In genomic region chr19:11973020-11973810, GRCh38 we compare ENCODE assay signal across 34 cellular contexts.
"Had no signal": no experiment of that assay in that cellular context is flagged by ENCODE, and none has a peak within 500 bp of the region (broad histone marks: within the 10 kb centered on the region; RNA-seq: fewer than 3 reads in every experiment).

No MANE protein-coding gene starts in this region.

- H3K36me3 ChIP-seq: colonic mucosa had no signal

- DNase-seq: activated B cell treated with CpG ODN at 0.5 μM for 24 hours; activated CD4-positive, alpha-beta T cell treated with anti-CD3 and anti-CD28 coated beads for 48 hours; activated CD4-positive, alpha-beta T cell treated with anti-CD3 and anti-CD28 coated beads, Interleukin-2, amount 50 U/mL, for 1 hour; activated CD4-positive, alpha-beta T cell treated with anti-CD3 and anti-CD28 coated beads, Interleukin-2, amount 50 U/mL, for 48 hours; activated CD8-positive, alpha-beta memory T cell treated with anti-CD3 and anti-CD28 coated beads for 24 hours; activated CD8-positive, alpha-beta T cell treated with anti-CD3 and anti-CD28 coated beads for 36 hours; activated effector memory CD4-positive, alpha-beta T cell treated with Interleukin-2 at 50 U/mL for 16 hours; activated gamma-delta T cell treated with Interleukin-2 at 50 U/mL for 16 hours; activated naive CD4-positive, alpha-beta T cell treated with anti-CD3 and anti-CD28 coated beads, Interleukin-2, amount 50 U/mL, for 16 hours; activated naive CD4-positive, alpha-beta T cell treated with Interleukin-2 at 50 U/mL for 16 hours; activated naive CD8-positive, alpha-beta T cell treated with anti-CD3 and anti-CD28 coated beads for 36 hours; activated naive CD8-positive, alpha-beta T cell treated with anti-CD3 and anti-CD28 coated beads, Interleukin-2, amount 50 U/mL, for 24 hours; activated T-cell treated with anti-CD3 and anti-CD28 coated beads, Interleukin-2, amount 50 U/mL, for 4 hours; adrenal gland; amygdala; aorta; body of pancreas; central memory CD4-positive, alpha-beta T cell; cerebellar nuclear complex; colonic mucosa; effector CD8-positive, alpha-beta T cell; foreskin fibroblast; head of caudate nucleus; T-helper 1 cell; T-helper 17 cell; T1000; WERI-Rb-1 had no signal

- H3K4me3 ChIP-seq: adrenal gland, body of pancreas, cardiac muscle cell, colonic mucosa had no signal

- FAIRE-seq: endometrium, endothelial cell of umbilical vein, frontal cortex had no signal

- ATAC-seq: activated CD4-positive, CD25-positive, alpha-beta regulatory T cell treated with anti-CD3 and anti-CD28 coated beads, Interleukin-2, amount 50 U/mL, for 24 hours; activated CD8-positive, alpha-beta T cell treated with anti-CD3 and anti-CD28 coated beads for 36 hours; activated naive CD8-positive, alpha-beta T cell treated with anti-CD3 and anti-CD28 coated beads, Interleukin-2, amount 50 U/mL, for 24 hours; activated T-cell treated with anti-CD3 and anti-CD28 coated beads, Interleukin-2, amount 50 U/mL, for 4 hours; activated T-helper 17 cell treated with anti-CD3 and anti-CD28 coated beads, Interleukin-2, amount 50 U/mL, for 72 hours; body of pancreas; esophagus mucosa; T-helper 17 cell had no signal

- H3K27ac ChIP-seq: adrenal gland, body of pancreas, cardiac muscle cell, colonic mucosa, WERI-Rb-1 had no signal

- H3K4me1 ChIP-seq: adrenal gland, body of pancreas, colonic mucosa had no signal

- H3K9me3 ChIP-seq: colonic mucosa had no signal

- H3K27me3 ChIP-seq: adrenal gland, body of pancreas, cardiac muscle cell, colonic mucosa had no signal
